In the genomic region with DNA sequence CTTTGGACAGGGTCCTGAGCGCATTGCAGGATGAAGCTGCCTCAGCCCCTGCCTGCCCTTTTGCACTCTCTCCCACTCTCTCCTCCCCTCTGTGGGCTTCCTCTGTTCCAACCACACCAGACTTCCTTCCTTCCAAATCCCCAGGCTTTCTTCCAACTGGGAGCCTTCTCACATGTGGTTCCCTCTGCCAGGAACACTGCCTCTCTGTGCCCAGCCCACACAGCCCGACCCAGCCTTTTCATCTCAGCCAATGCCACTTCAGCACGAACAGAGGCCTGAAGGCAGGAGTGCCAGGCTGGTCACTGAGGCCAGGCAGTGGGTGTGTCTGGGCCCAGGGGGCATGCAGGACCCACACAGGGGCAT, we compare ENCODE assay signal across 14 cellular contexts. TPM values are rescaled to one million over a fixed set of nuclear protein-coding genes. Genes with fewer than 3 reads are reported as not detected.
DNase-seq lines count a peak whose midpoint lies in the region; ATAC-seq lines count a peak whose summit lies in the region.
"Had no signal": no experiment of that assay in that cellular context is flagged by ENCODE, and none has a peak within 500 bp of the region (broad histone marks: within the 10 kb centered on the region; RNA-seq: fewer than 3 reads in every experiment).

No MANE protein-coding gene starts in this region.

- no peak overlapping the region for H3K4me3 ChIP-seq in MG63
- H3K4me3 ChIP-seq: mucosa of descending colon had no signal

- no peaks in the 10 kb centered on the region for H3K9me3 ChIP-seq in MG63
- H3K9me3 ChIP-seq: mucosa of descending colon had no signal

- ATAC-seq in esophagus mucosa (peak; percentile 2), HG03457 (IDR thresholded peaks at IDR 0.05; ENCODE audit: unreplicated experiment) (no peak)
- ATAC-seq: mucosa of descending colon, PC-3 had no signal

- DNase-seq in MG63 (peak; percentile 88), medulla oblongata (ENCODE audit: extremely low spot score) (peak; percentile 85), substantia nigra (lab: John Stamatoyannopoulos, UW) (peak in 38 of 49 donors; percentile 9 to 73 (median 48)), NCI-H748 (lab: John Stamatoyannopoulos, UW; ENCODE audit: unreplicated experiment) (no peak), NCI-H2081 treated with DMSO at 0.1 percent for 48 hours (lab: John Stamatoyannopoulos, UW) (no peak)
- DNase-seq in NK-92 treated with Interleukin-12 subunit alpha and Interleukin-12 subunit beta, amount 100 ng/mL, for 24 hours (lab: John Stamatoyannopoulos, UW) = no peak
- DNase-seq: DND-41; effector memory CD4-positive, alpha-beta T cell; H9; NCI-H1417; PC-3 had no signal

- H3K36me3 ChIP-seq in MG63 = peaks cover 15% of the 10 kb centered on the region

- H3K27ac ChIP-seq in substantia nigra (ENCODE audit: low read depth, low read length, poor library complexity, severe bottlenecking) = peak overlapping the region; percentile 56

- no peaks in the 10 kb centered on the region for H3K27me3 ChIP-seq in MG63

RNA-seq across cellular contexts. Expression of a gene that starts 5.9 kb away (rescaled TPM):
- 12.9 and 18.8 TPM in 2 replicates for total RNA-seq in MG63 (2014; rRNA removed; shearing (Covaris generic); ENCODE audit: low replicate concordance)
- total RNA-seq in esophagus mucosa = 35.2 TPM

RNA-seq across cellular contexts. Expression of a gene that starts 13.9 kb away (rescaled TPM):
- total RNA-seq in MG63 (2014; rRNA removed; shearing (Covaris generic); ENCODE audit: low replicate concordance) = 18.2 and 24.3 TPM in 2 replicates
- 20.6 TPM for total RNA-seq in esophagus mucosa

RNA-seq across cellular contexts. Expression of a gene that starts 53.4 kb away (rescaled TPM):
- 10.3 and 20.6 TPM in 2 replicates for total RNA-seq in MG63 (2014; rRNA removed; shearing (Covaris generic); ENCODE audit: low replicate concordance)
- 3.3 TPM for total RNA-seq in esophagus mucosa

Comparison
In these comparisons a context has a peak if more than half of its experiments do, and no peak if none do; other contexts are left out.
1. DNase-seq: peak in MG63 (single experiment), medulla oblongata (single experiment) and substantia nigra (38 of 49); none in NK-92 treated with Interleukin-12 subunit alpha and Interleukin-12 subunit beta, amount 100 ng/mL, for 24 hours (single experiment), NCI-H748 (single experiment) and NCI-H2081 treated with DMSO at 0.1 percent for 48 hours (single experiment).